Comparison of ENCODE assay signal across 19 cellular contexts in the genomic region with DNA sequence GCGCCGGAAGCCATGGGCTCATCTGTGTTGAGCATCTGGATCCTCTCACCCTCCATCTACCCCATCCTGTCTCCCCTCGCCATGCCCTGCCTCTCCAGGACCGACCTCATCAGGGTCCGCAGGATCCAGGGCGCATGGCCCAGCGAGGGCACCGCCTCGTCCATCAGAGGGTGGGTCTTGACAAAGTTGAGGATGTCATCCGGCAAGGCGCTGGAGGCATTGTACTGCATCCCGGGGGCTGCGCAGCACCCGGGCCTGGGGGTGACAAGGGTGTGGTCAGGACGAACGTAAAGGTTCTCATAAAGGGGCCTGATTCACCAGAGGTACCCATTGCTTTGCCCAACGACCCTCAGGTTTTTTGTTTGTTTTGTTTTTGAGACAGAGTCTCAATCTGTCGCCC. TPM values are rescaled to one million over a fixed set of nuclear protein-coding genes. Genes with fewer than 3 reads are reported as not detected.
DNase-seq lines count a peak whose midpoint lies in the region; ATAC-seq and TF ChIP-seq lines count a peak whose summit lies in the region.
"Had no signal": no experiment of that assay in that cellular context is flagged by ENCODE, and none has a peak within 500 bp of the region (broad histone marks: within the 10 kb centered on the region; RNA-seq: fewer than 3 reads in every experiment).

No MANE protein-coding gene starts in this region.

- no peaks in the 10 kb centered on the region for H3K9me3 Mint-ChIP-seq in activated naive CD4-positive, alpha-beta T cell treated with anti-CD3 and anti-CD28 coated beads, Interleukin-2, amount 50 U/mL, for 24 hours
- H3K9me3 Mint-ChIP-seq in endothelial cell (ENCODE audit: unreplicated experiment): no peaks in the 10 kb centered on the region
- no peaks in the 10 kb centered on the region for H3K9me3 Mint-ChIP-seq in nephron progenitor cell
- H3K9me3 Mint-ChIP-seq: CD8-positive, alpha-beta T cell; HFFc6 had no signal

- no peaks in the 10 kb centered on the region for H3K36me3 Mint-ChIP-seq in activated naive CD4-positive, alpha-beta T cell treated with anti-CD3 and anti-CD28 coated beads, Interleukin-2, amount 50 U/mL, for 24 hours
- H3K36me3 Mint-ChIP-seq in endothelial cell (ENCODE audit: low read depth, unreplicated experiment) (peaks cover 32% of the 10 kb centered on the region), nephron progenitor cell (ENCODE audit: low read depth) (peaks cover 50% of the 10 kb centered on the region)
- H3K36me3 Mint-ChIP-seq: CD8-positive, alpha-beta T cell had no signal

- ATAC-seq in activated CD4-positive, CD25-positive, alpha-beta regulatory T cell treated with anti-CD3 and anti-CD28 coated beads, Interleukin-2, amount 50 U/mL, for 24 hours: no peak
- no peak for ATAC-seq in HG03139 (IDR thresholded peaks at IDR 0.05; ENCODE audit: unreplicated experiment)
- no peak for ATAC-seq in HG03280 (IDR thresholded peaks at IDR 0.05; ENCODE audit: unreplicated experiment)
- ATAC-seq: CD8-positive, alpha-beta T cell; GM12878 had no signal

- H3K27me3 Mint-ChIP-seq in activated naive CD4-positive, alpha-beta T cell treated with anti-CD3 and anti-CD28 coated beads, Interleukin-2, amount 50 U/mL, for 24 hours: no peaks in the 10 kb centered on the region
- H3K27me3 Mint-ChIP-seq in endothelial cell (ENCODE audit: unreplicated experiment) (peaks cover 8% of the 10 kb centered on the region), nephron progenitor cell (ENCODE audit: low read depth, poor library complexity) (peaks cover 12% of the 10 kb centered on the region)

- TF ChIP-seq CTCF in endothelial cell (IDR thresholded peaks at IDR 0.05; ENCODE audit: unreplicated experiment) (no peak), nephron progenitor cell (IDR thresholded peaks at IDR 0.05) (no peak)

- no peaks in the 10 kb centered on the region for H3K4me1 Mint-ChIP-seq in activated naive CD4-positive, alpha-beta T cell treated with anti-CD3 and anti-CD28 coated beads, Interleukin-2, amount 50 U/mL, for 24 hours
- peaks cover 6% of the 10 kb centered on the region for H3K4me1 Mint-ChIP-seq in endothelial cell (ENCODE audit: unreplicated experiment)
- no peaks in the 10 kb centered on the region for H3K4me1 Mint-ChIP-seq in nephron progenitor cell
- H3K4me1 Mint-ChIP-seq: B cell; CD4-positive, CD25-positive, alpha-beta regulatory T cell had no signal

- DNase-seq in activated naive CD4-positive, alpha-beta T cell (lab: John Stamatoyannopoulos, UW): no peak
- DNase-seq in D341Med (ENCODE audit: low spot score) (peak; percentile 35), endothelial cell (ENCODE audit: low spot score) (no peak), nephron progenitor cell (no peak)
- DNase-seq: Caco-2; CD4-positive, CD25-positive, alpha-beta regulatory T cell; CD8-positive, alpha-beta T cell; DMS 273 treated with DMSO at 0.1 percent for 48 hours; DMS79; EL; GDM1; GOT3; HFFc6 had no signal

- H3K4me3 Mint-ChIP-seq in activated naive CD4-positive, alpha-beta T cell treated with anti-CD3 and anti-CD28 coated beads, Interleukin-2, amount 50 U/mL, for 24 hours: no peak overlapping the region
- H3K4me3 Mint-ChIP-seq in endothelial cell (ENCODE audit: unreplicated experiment) (peak overlapping the region; percentile 67), nephron progenitor cell (no peak overlapping the region)
- H3K4me3 Mint-ChIP-seq: B cell; CD4-positive, CD25-positive, alpha-beta regulatory T cell; CD8-positive, alpha-beta T cell; HFFc6 had no signal

- H3K27ac Mint-ChIP-seq in activated naive CD4-positive, alpha-beta T cell treated with anti-CD3 and anti-CD28 coated beads, Interleukin-2, amount 50 U/mL, for 24 hours: peak overlapping the region; percentile 41
- no peak overlapping the region for H3K27ac Mint-ChIP-seq in endothelial cell (ENCODE audit: unreplicated experiment)
- peak overlapping the region; percentile 15 for H3K27ac Mint-ChIP-seq in nephron progenitor cell
- H3K27ac Mint-ChIP-seq: B cell; CD4-positive, CD25-positive, alpha-beta regulatory T cell; CD8-positive, alpha-beta T cell; HFFc6 had no signal

RNA-seq across cellular contexts. Expression of a gene that starts 9.5 kb away (rescaled TPM):
- total RNA-seq in endothelial cell (ENCODE audit: unreplicated experiment): 43.7 TPM
- total RNA-seq: CD4-positive, CD25-positive, alpha-beta regulatory T cell had no signal

RNA-seq across cellular contexts. Expression of a gene that starts 10.2 kb away (rescaled TPM):
- 2.2 TPM for total RNA-seq in endothelial cell (ENCODE audit: unreplicated experiment)
- total RNA-seq: CD8-positive, alpha-beta T cell; HFFc6 had no signal

RNA-seq across cellular contexts. Expression of a gene that starts 15.0 kb away (rescaled TPM):
- 0.64 TPM for total RNA-seq in endothelial cell (ENCODE audit: unreplicated experiment)
- total RNA-seq: CD4-positive, CD25-positive, alpha-beta regulatory T cell; HFFc6 had no signal

RNA-seq across cellular contexts. Expression of a gene that starts 31.7 kb away (rescaled TPM):
- 0.13 TPM for total RNA-seq in endothelial cell (ENCODE audit: unreplicated experiment)
- total RNA-seq: CD4-positive, CD25-positive, alpha-beta regulatory T cell; HFFc6 had no signal
